ENCODE assay signal across 3 cellular contexts in genomic region chr20:63702036-63702665, GRCh38.
TF ChIP-seq lines count a peak whose summit lies in the region.

No MANE protein-coding gene starts in this region.

TF ChIP-seq in SK-N-SH, 30 proteins besides CTCF, POLR2A, EP300 and RAD21 (continues in another document):
- TF ChIP-seq CHD2 (IDR thresholded peaks at IDR 0.05; ENCODE audit: low read length, partially characterized antibody) (no peak), POLR2AphosphoS5 (IDR thresholded peaks at IDR 0.05; ENCODE audit: low read depth, low read length) (no peak), NFIC (IDR thresholded peaks at IDR 0.05; ENCODE audit: borderline replicate concordance) (no peak), FOSL2 (IDR thresholded peaks at IDR 0.05; ENCODE audit: borderline replicate concordance, low read depth) (no peak), ZBTB33 (IDR thresholded peaks at IDR 0.05; ENCODE audit: borderline replicate concordance, low read depth) (no peak), ELF1 (IDR thresholded peaks at IDR 0.05) (no peak), USF2 (IDR thresholded peaks at IDR 0.05; ENCODE audit: borderline replicate concordance, low read depth, low read length) (no peak), MEF2A (IDR thresholded peaks at IDR 0.05; ENCODE audit: borderline replicate concordance, low read depth) (no peak), SMC3 (IDR thresholded peaks at IDR 0.05; ENCODE audit: low read depth, low read length) (no peak), FOXJ3 (CRISPR knock-in tag; IDR thresholded peaks at IDR 0.05) (no peak), GABPA (IDR thresholded peaks at IDR 0.05; ENCODE audit: low read depth) (no peak), RXRA (IDR thresholded peaks at IDR 0.05; ENCODE audit: borderline replicate concordance, low read depth) (no peak), TEAD4 (IDR thresholded peaks at IDR 0.05; ENCODE audit: borderline replicate concordance, insufficient read depth) (no peak), NRF1 (IDR thresholded peaks at IDR 0.05; ENCODE audit: low read depth, low read length) (no peak)
- TF ChIP-seq, protein P1, sequence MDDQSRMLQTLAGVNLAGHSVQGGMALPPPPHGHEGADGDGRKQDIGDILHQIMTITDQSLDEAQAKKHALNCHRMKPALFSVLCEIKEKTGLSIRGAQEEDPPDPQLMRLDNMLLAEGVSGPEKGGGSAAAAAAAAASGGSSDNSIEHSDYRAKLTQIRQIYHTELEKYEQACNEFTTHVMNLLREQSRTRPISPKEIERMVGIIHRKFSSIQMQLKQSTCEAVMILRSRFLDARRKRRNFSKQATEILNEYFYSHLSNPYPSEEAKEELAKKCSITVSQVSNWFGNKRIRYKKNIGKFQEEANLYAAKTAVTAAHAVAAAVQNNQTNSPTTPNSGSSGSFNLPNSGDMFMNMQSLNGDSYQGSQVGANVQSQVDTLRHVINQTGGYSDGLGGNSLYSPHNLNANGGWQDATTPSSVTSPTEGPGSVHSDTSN (IDR thresholded peaks at IDR 0.05): no peak

TF ChIP-seq in SK-N-SH treated with all-trans-retinoic acid at 6 μM for 48 hours, 23 proteins besides CTCF, POLR2A, EP300 and RAD21 (continues in another document):
- TF ChIP-seq, protein P2, sequence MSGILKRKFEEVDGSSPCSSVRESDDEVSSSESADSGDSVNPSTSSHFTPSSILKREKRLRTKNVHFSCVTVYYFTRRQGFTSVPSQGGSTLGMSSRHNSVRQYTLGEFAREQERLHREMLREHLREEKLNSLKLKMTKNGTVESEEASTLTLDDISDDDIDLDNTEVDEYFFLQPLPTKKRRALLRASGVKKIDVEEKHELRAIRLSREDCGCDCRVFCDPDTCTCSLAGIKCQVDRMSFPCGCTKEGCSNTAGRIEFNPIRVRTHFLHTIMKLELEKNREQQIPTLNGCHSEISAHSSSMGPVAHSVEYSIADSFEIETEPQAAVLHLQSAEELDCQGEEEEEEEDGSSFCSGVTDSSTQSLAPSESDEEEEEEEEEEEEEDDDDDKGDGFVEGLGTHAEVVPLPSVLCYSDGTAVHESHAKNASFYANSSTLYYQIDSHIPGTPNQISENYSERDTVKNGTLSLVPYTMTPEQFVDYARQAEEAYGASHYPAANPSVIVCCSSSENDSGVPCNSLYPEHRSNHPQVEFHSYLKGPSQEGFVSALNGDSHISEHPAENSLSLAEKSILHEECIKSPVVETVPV (CRISPR knock-in tag; IDR thresholded peaks at IDR 0.05): no peak
- TF ChIP-seq CSDC2 (CRISPR knock-in tag; IDR thresholded peaks at IDR 0.05) (no peak), ZNF70 (CRISPR knock-in tag; IDR thresholded peaks at IDR 0.05) (no peak), ARNTL (CRISPR knock-in tag; IDR thresholded peaks at IDR 0.05; ENCODE audit: borderline replicate concordance, low read depth) (no peak), ZNF8 (CRISPR knock-in tag; IDR thresholded peaks at IDR 0.05) (no peak), TOX (CRISPR knock-in tag; IDR thresholded peaks at IDR 0.05; ENCODE audit: borderline replicate concordance) (no peak), TCF4 (CRISPR knock-in tag; IDR thresholded peaks at IDR 0.05; ENCODE audit: borderline replicate concordance) (no peak), ZC3H10 (CRISPR knock-in tag; IDR thresholded peaks at IDR 0.05) (no peak), OSR1 (CRISPR knock-in tag; IDR thresholded peaks at IDR 0.05) (no peak), TSHZ2 (CRISPR knock-in tag; IDR thresholded peaks at IDR 0.05) (no peak), BACH2 (CRISPR knock-in tag; IDR thresholded peaks at IDR 0.05; ENCODE audit: borderline replicate concordance) (no peak), PPARA (CRISPR knock-in tag; IDR thresholded peaks at IDR 0.05; ENCODE audit: borderline replicate concordance) (no peak)
- TF ChIP-seq, protein P3, sequence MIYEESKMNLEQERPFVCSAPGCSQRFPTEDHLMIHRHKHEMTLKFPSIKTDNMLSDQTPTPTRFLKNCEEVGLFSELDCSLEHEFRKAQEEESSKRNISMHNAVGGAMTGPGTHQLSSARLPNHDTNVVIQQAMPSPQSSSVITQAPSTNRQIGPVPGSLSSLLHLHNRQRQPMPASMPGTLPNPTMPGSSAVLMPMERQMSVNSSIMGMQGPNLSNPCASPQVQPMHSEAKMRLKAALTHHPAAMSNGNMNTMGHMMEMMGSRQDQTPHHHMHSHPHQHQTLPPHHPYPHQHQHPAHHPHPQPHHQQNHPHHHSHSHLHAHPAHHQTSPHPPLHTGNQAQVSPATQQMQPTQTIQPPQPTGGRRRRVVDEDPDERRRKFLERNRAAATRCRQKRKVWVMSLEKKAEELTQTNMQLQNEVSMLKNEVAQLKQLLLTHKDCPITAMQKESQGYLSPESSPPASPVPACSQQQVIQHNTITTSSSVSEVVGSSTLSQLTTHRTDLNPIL (CRISPR knock-in tag; IDR thresholded peaks at IDR 0.05; ENCODE audit: low read depth): no peak
- TF ChIP-seq, protein P4, sequence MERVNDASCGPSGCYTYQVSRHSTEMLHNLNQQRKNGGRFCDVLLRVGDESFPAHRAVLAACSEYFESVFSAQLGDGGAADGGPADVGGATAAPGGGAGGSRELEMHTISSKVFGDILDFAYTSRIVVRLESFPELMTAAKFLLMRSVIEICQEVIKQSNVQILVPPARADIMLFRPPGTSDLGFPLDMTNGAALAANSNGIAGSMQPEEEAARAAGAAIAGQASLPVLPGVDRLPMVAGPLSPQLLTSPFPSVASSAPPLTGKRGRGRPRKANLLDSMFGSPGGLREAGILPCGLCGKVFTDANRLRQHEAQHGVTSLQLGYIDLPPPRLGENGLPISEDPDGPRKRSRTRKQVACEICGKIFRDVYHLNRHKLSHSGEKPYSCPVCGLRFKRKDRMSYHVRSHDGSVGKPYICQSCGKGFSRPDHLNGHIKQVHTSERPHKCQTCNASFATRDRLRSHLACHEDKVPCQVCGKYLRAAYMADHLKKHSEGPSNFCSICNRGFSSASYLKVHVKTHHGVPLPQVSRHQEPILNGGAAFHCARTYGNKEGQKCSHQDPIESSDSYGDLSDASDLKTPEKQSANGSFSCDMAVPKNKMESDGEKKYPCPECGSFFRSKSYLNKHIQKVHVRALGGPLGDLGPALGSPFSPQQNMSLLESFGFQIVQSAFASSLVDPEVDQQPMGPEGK (CRISPR knock-in tag; IDR thresholded peaks at IDR 0.05; ENCODE audit: borderline replicate concordance): no peak

TF ChIP-seq in HepG2, 621 proteins besides CTCF, POLR2A, EP300 and RAD21:
- 0 out of 2 replicates have a peak, but pooled peaks have one; percentile 30 for TF ChIP-seq POLR2G (IDR thresholded peaks at IDR 0.05; ENCODE audit: low read depth, low read length)
- TF ChIP-seq ZNF326 (CRISPR knock-in tag; IDR thresholded peaks at IDR 0.05; ENCODE audit: borderline replicate concordance): peak; percentile 70; the same call in 1 of the 2 replicates
- peak; percentile 27; the same call in 1 of the 2 replicates for TF ChIP-seq PITX1 (CRISPR knock-in tag; IDR thresholded peaks at IDR 0.05)
- TF ChIP-seq RBM22 (optimal IDR thresholded peaks at IDR 0.05; ENCODE audit: low read length): peak; percentile 65
- TF ChIP-seq IKZF1 (IDR thresholded peaks at IDR 0.05): no peak
- 0 out of 2 replicates have a peak, but pooled peaks have one; percentile 43 for TF ChIP-seq NFKB2 (CRISPR knock-in tag; IDR thresholded peaks at IDR 0.05; ENCODE audit: borderline replicate concordance)
- peak; percentile 95 for TF ChIP-seq AGO2 (optimal IDR thresholded peaks at IDR 0.05; ENCODE audit: low read depth, low read length)
- 0 out of 2 replicates have a peak, but pooled peaks have one; percentile 12 for TF ChIP-seq POLR2AphosphoS5 (IDR thresholded peaks at IDR 0.05; ENCODE audit: low read depth, low read length)
- TF ChIP-seq ZNF788 (CRISPR knock-in tag; IDR thresholded peaks at IDR 0.05; ENCODE audit: borderline replicate concordance): peak; percentile 40; the same call in 1 of the 2 replicates
- no peak for TF ChIP-seq ZNF841 (CRISPR knock-in tag; IDR thresholded peaks at IDR 0.05; ENCODE audit: borderline replicate concordance)
- TF ChIP-seq ZNF143 (CRISPR knock-in tag; IDR thresholded peaks at IDR 0.05): peak; percentile 10; the same call in 1 of the 2 replicates
- TF ChIP-seq ZNF768 (CRISPR knock-in tag; IDR thresholded peaks at IDR 0.05): 0 out of 2 replicates have a peak, but pooled peaks have one; percentile 6
- TF ChIP-seq MAX (IDR thresholded peaks at IDR 0.05): no peak
- no peak for TF ChIP-seq ZFX (CRISPR knock-in tag; IDR thresholded peaks at IDR 0.05; ENCODE audit: low read depth)
- TF ChIP-seq ZNF749 (CRISPR knock-in tag; IDR thresholded peaks at IDR 0.05; ENCODE audit: borderline replicate concordance): no peak
- peak; percentile 54 for TF ChIP-seq AGO1 (IDR thresholded peaks at IDR 0.05; ENCODE audit: low read depth, low read length, poor library complexity, severe bottlenecking)
- 0 out of 2 replicates have a peak, but pooled peaks have one; percentile 5 for TF ChIP-seq MYC (CRISPR knock-in tag; IDR thresholded peaks at IDR 0.05; ENCODE audit: borderline replicate concordance)
- TF ChIP-seq ZNF333 (CRISPR knock-in tag; IDR thresholded peaks at IDR 0.05; ENCODE audit: borderline replicate concordance): 0 out of 2 replicates have a peak, but pooled peaks have one; percentile 31
- 0 out of 2 replicates have a peak, but pooled peaks have one; percentile 74 for TF ChIP-seq DNMT1 (CRISPR knock-in tag; IDR thresholded peaks at IDR 0.05)
- 0 out of 2 replicates have a peak, but pooled peaks have one; percentile 34 for TF ChIP-seq EED (CRISPR knock-in tag; IDR thresholded peaks at IDR 0.05)
